Comparison of ENCODE assay signal across 12 cellular contexts in genomic region chr11:75341583-75341982, GRCh38. TPM values are rescaled to one million over a fixed set of nuclear protein-coding genes. Genes with fewer than 3 reads are reported as not detected.
DNase-seq lines count a peak whose midpoint lies in the region; ATAC-seq, FAIRE-seq and TF ChIP-seq lines count a peak whose summit lies in the region.
"Had no signal": no experiment of that assay in that cellular context is flagged by ENCODE, and none has a peak within 500 bp of the region (broad histone marks: within the 10 kb centered on the region; RNA-seq: fewer than 3 reads in every experiment).

No MANE protein-coding gene starts in this region.

- H3K9me3 Mint-ChIP-seq in T-helper 1 cell treated with Interleukin-12 subunit alpha and Interleukin-12 subunit beta and Interleukin-4 antibody, amounts not matched to agents 30 μg/mL and 1 μg/mL, for 36 hours = no peaks in the 10 kb centered on the region
- no peaks in the 10 kb centered on the region for H3K9me3 Mint-ChIP-seq in activated T-helper 2 cell treated with anti-CD3 and anti-CD28 coated beads, Interferon-gamma antibody, Interleukin-2, Interleukin-4, amounts not matched to agents 10 μg/mL and 5 μg/mL and 100 μg/mL, durations not matched to agents 14 hours and 24 hours and 36 hours

- TF ChIP-seq POLR2A in HepG2 (IDR thresholded peaks at IDR 0.05; ENCODE audit: insufficient read depth in 1 of 2, low read depth in 2 of 2, low read length in 2 of 2) = no peak

- CTCF ChIA-PET in HepG2 (lab: Yijun Ruan, JAX; ENCODE audit: low intra/inter-chr PET ratio, low total read pairs) = no interaction called here

- no peak for FAIRE-seq in HepG2 (lab: Jason Lieb, UNC)
- FAIRE-seq: endometrium had no signal

- H3K9ac ChIP-seq in HepG2 (ENCODE audit: insufficient read depth, low read depth, low read length) (no peak overlapping the region), subcutaneous abdominal adipose tissue (ENCODE audit: low read length in 5 of 5) (peak overlapping the region; percentile 3 to 65 (median 44))

- DNase-seq in T-helper 1 cell (no peak), HepG2 (ENCODE audit: low spot score) (no peak), RPMI8226 (no peak), cerebellum (ENCODE audit: low spot score) (no peak)
- no peak for DNase-seq in activated T-helper 2 cell treated with anti-CD3 and anti-CD28 coated beads, Interferon-gamma antibody, Interleukin-2, Interleukin-4, amounts not matched to agents 10 μg/mL and 5 μg/mL and 100 μg/mL, durations not matched to agents 14 hours and 24 hours and 36 hours (ENCODE audit: low spot score)
- DNase-seq: NCI-H774; stimulated activated CD4-positive, alpha-beta T cell treated with anti-CD3 and anti-CD28 coated beads, Interleukin-2, amount 100 ng/mL, for 48 hours had no signal

- H3K27me3 Mint-ChIP-seq in T-helper 1 cell treated with Interleukin-12 subunit alpha and Interleukin-12 subunit beta and Interleukin-4 antibody, amounts not matched to agents 30 μg/mL and 1 μg/mL, for 36 hours (ENCODE audit: low read depth) = no peaks in the 10 kb centered on the region
- H3K27me3 Mint-ChIP-seq in activated T-helper 2 cell treated with anti-CD3 and anti-CD28 coated beads, Interferon-gamma antibody, Interleukin-2, Interleukin-4, amounts not matched to agents 10 μg/mL and 5 μg/mL and 100 μg/mL, durations not matched to agents 14 hours and 24 hours and 36 hours (ENCODE audit: low read depth) = no peaks in the 10 kb centered on the region

- peak; percentile 3; the same call in 1 of the 3 replicates for ATAC-seq in HepG2
- no peak for ATAC-seq in GM18502 (IDR thresholded peaks at IDR 0.05; ENCODE audit: poor library complexity, unreplicated experiment)

- peak overlapping the region; percentile 24 for H3K4me3 Mint-ChIP-seq in T-helper 1 cell treated with Interleukin-12 subunit alpha and Interleukin-12 subunit beta and Interleukin-4 antibody, amounts not matched to agents 30 μg/mL and 1 μg/mL, for 36 hours
- H3K4me3 Mint-ChIP-seq in activated T-helper 2 cell treated with anti-CD3 and anti-CD28 coated beads, Interferon-gamma antibody, Interleukin-2, Interleukin-4, amounts not matched to agents 10 μg/mL and 5 μg/mL and 100 μg/mL, durations not matched to agents 14 hours and 24 hours and 36 hours (ENCODE audit: low read depth) = no peak overlapping the region

- H3K4me1 Mint-ChIP-seq in T-helper 1 cell treated with Interleukin-12 subunit alpha and Interleukin-12 subunit beta and Interleukin-4 antibody, amounts not matched to agents 30 μg/mL and 1 μg/mL, for 36 hours (ENCODE audit: low read depth) = peaks cover 68% of the 10 kb centered on the region
- H3K4me1 Mint-ChIP-seq in activated T-helper 2 cell treated with anti-CD3 and anti-CD28 coated beads, Interferon-gamma antibody, Interleukin-2, Interleukin-4, amounts not matched to agents 10 μg/mL and 5 μg/mL and 100 μg/mL, durations not matched to agents 14 hours and 24 hours and 36 hours (ENCODE audit: low read depth) = peaks cover 69% of the 10 kb centered on the region

- TF ChIP-seq EP300 in HepG2 (IDR thresholded peaks at IDR 0.05; ENCODE audit: low read depth in 2 of 2, low read length in 2 of 2) = no peak
- no peak for TF ChIP-seq EP300 in HepG2 (CRISPR knock-in tag; IDR thresholded peaks at IDR 0.05; ENCODE audit: borderline replicate concordance)

- no peak overlapping the region for H2AFZ ChIP-seq in HepG2 (ENCODE audit: low read length)

- H3K36me3 ChIP-seq in HepG2 (replicated peaks in 1 of 2; ENCODE audit: control insufficient read depth in 1 of 2, insufficient read depth in 2 of 2, low read length in 2 of 2) = peaks cover 2 to 5% of the 10 kb centered on the region in 2 experiments; a peak in 3 of 5 replicates
- peaks cover 0 to 5% (median 4%) of the 10 kb centered on the region in 5 donors for H3K36me3 ChIP-seq in subcutaneous abdominal adipose tissue (ENCODE audit: control insufficient read depth in 5 of 5, insufficient read depth in 5 of 5, low read length in 5 of 5)

- peaks cover 3% of the 10 kb centered on the region for H3K36me3 Mint-ChIP-seq in T-helper 1 cell treated with Interleukin-12 subunit alpha and Interleukin-12 subunit beta and Interleukin-4 antibody, amounts not matched to agents 30 μg/mL and 1 μg/mL, for 36 hours (ENCODE audit: low read depth)
- no peaks in the 10 kb centered on the region for H3K36me3 Mint-ChIP-seq in activated T-helper 2 cell treated with anti-CD3 and anti-CD28 coated beads, Interferon-gamma antibody, Interleukin-2, Interleukin-4, amounts not matched to agents 10 μg/mL and 5 μg/mL and 100 μg/mL, durations not matched to agents 14 hours and 24 hours and 36 hours (ENCODE audit: low read depth)

- intact Hi-C loops in activated T-helper 2 cell treated with anti-CD3 and anti-CD28 coated beads, Interferon-gamma antibody, Interleukin-2, Interleukin-4, amounts not matched to agents 10 μg/mL and 5 μg/mL and 100 μg/mL, durations not matched to agents 14 hours and 24 hours and 36 hours (cut with micrococcal nuclease) = no loop called here
- intact Hi-C loops in HepG2 (cut with micrococcal nuclease; ENCODE audit: unreplicated experiment) = loop anchor here (5.0 kb wide), 1 partner anchor 41 kb away; no protein-coding TSS in a partner anchor

- H4K20me1 ChIP-seq in HepG2 (ENCODE audit: insufficient read depth, low read length) = peaks cover 72% of the 10 kb centered on the region

- in situ Hi-C loops in HepG2 (cut with HindIII; ENCODE audit: extremely low pct_ligation_motif_present, low pct_unique_long_range_greater_than_20kb) = no loop called here

- no peaks in the 10 kb centered on the region for H3K9me3 ChIP-seq in HepG2 (ENCODE audit: low read length)
- no peaks in the 10 kb centered on the region for H3K9me3 ChIP-seq in subcutaneous abdominal adipose tissue (ENCODE audit: control insufficient read depth in 5 of 5, low read length in 5 of 5)

- H3K27ac Mint-ChIP-seq in T-helper 1 cell treated with Interleukin-12 subunit alpha and Interleukin-12 subunit beta and Interleukin-4 antibody, amounts not matched to agents 30 μg/mL and 1 μg/mL, for 36 hours = peak overlapping the region; percentile 93
- H3K27ac Mint-ChIP-seq in activated T-helper 2 cell treated with anti-CD3 and anti-CD28 coated beads, Interferon-gamma antibody, Interleukin-2, Interleukin-4, amounts not matched to agents 10 μg/mL and 5 μg/mL and 100 μg/mL, durations not matched to agents 14 hours and 24 hours and 36 hours = peak overlapping the region; percentile 34

- H3K4me1 ChIP-seq in HepG2 (ENCODE audit: insufficient read depth, low read length) (peaks cover 93% of the 10 kb centered on the region), subcutaneous abdominal adipose tissue (ENCODE audit: control insufficient read depth in 5 of 5, insufficient read depth in 5 of 5, low read length in 5 of 5) (peaks cover 56 to 100% (median 99%) of the 10 kb centered on the region in 5 donors)

- TF ChIP-seq RAD21 in HepG2 (CRISPR knock-in tag; IDR thresholded peaks at IDR 0.05) = no peak

- peaks cover 69% of the 10 kb centered on the region for H3K79me2 ChIP-seq in HepG2 (ENCODE audit: insufficient read depth, low read length)

- no peaks in the 10 kb centered on the region for H3K27me3 ChIP-seq in HepG2 (ENCODE audit: control insufficient read depth in 1 of 2, insufficient read depth in 2 of 2, low read length in 2 of 2)
- H3K27me3 ChIP-seq in subcutaneous abdominal adipose tissue (ENCODE audit: control insufficient read depth in 5 of 5, insufficient read depth in 4 of 5, low read length in 5 of 5) = no peaks in the 10 kb centered on the region

- no peak for TF ChIP-seq CTCF in HepG2 (CRISPR knock-in tag; IDR thresholded peaks at IDR 0.05)

- POLR2A ChIA-PET in HepG2 (lab: Yijun Ruan, JAX) = interaction anchor here (1.0 to 2.6 kb wide), 2 partner anchors 10 to 40 kb away, joined by 3 to 20 read pairs; partner anchors contain the start of gene ARRB1

- WGBS in HepG2 (ENCODE audit: low lambda C conversion rate) = 100% methylated on average over 1 of the region's 4 CpGs

- H3K4me3 ChIP-seq in HepG2 (replicated peaks in 1 of 3; ENCODE audit: insufficient read depth in 1 of 3, low read depth in 2 of 3, low read length in 3 of 3) (no peak overlapping the region), subcutaneous abdominal adipose tissue (ENCODE audit: low read depth in 1 of 5, low read length in 5 of 5) (peak overlapping the region in 2 of 5 donors; percentile 22 to 46)
- H3K4me3 ChIP-seq: lung had no signal

- no TSS peak for BruUV-seq in HepG2 (replicated peaks; lab: Mats Ljungman, UMichigan)

- H3K27ac ChIP-seq in HepG2 (ENCODE audit: extremely low read length, insufficient read depth, low read length) (no peak overlapping the region), subcutaneous abdominal adipose tissue (ENCODE audit: low read depth, low read length) (peak overlapping the region; percentile 100)

- no peak overlapping the region for H3K4me2 ChIP-seq in HepG2 (ENCODE audit: low read depth, low read length)

RNA-seq across cellular contexts. Expression of gene ARRB1, which starts 9.9 kb away (rescaled TPM):
- 15.1 and 19.3 TPM in 2 replicates for total RNA-seq in activated T-helper 2 cell treated with anti-CD3 and anti-CD28 coated beads, Interferon-gamma antibody, Interleukin-2, Interleukin-4, amounts not matched to agents 10 μg/mL and 5 μg/mL and 100 μg/mL, durations not matched to agents 14 hours and 24 hours and 36 hours
- total RNA-seq in HepG2 (2016; rRNA removed; fragmentation: Illumina TruSeq; extraction: Trizol) (22.5 and 25.2 TPM in 2 replicates), cerebellum (48.4 TPM)
- total RNA-seq in HepG2 (2016; cell fraction: cytosol; rRNA removed; fragmentation: Illumina TruSeq; extraction: Trizol; ENCODE audit: low read depth) = 15.2 and 19.6 TPM in 2 replicates
- 21.7 and 25.0 TPM in 2 replicates for total RNA-seq in HepG2 (2016; cell fraction: insoluble cytoplasmic fraction; rRNA removed; fragmentation: Illumina TruSeq; extraction: Trizol)
- total RNA-seq in HepG2 (2016; cell fraction: membrane; rRNA removed; fragmentation: Illumina TruSeq; extraction: Trizol) = 20.4 and 20.9 TPM in 2 replicates
- 15.7 and 24.9 TPM in 2 replicates for total RNA-seq in HepG2 (2016; cell fraction: nucleus; rRNA removed; fragmentation: Illumina TruSeq; extraction: Trizol)
- polyA plus RNA-seq in HepG2 (2011; rRNA removed) = 35.7 and 35.9 TPM in 2 replicates
- polyA plus RNA-seq in HepG2 (2011; cell fraction: cytosol; rRNA removed) = 33.5 and 41.0 TPM in 2 replicates
- 50.3 and 56.4 TPM in 2 replicates for polyA plus RNA-seq in HepG2 (2011; cell fraction: nucleus; rRNA removed)
- 25.7 and 29.8 TPM in 2 replicates for polyA plus RNA-seq in HepG2 (2012)
- polyA plus RNA-seq in HepG2 (2016; cell fraction: cytosol; fragmentation: Illumina TruSeq; extraction: Trizol; ENCODE audit: low read depth) = 19.3 and 20.1 TPM in 2 replicates
- polyA plus RNA-seq in HepG2 (2016; cell fraction: insoluble cytoplasmic fraction; fragmentation: Illumina TruSeq; extraction: Trizol; ENCODE audit: low read depth) = 33.2 and 40.0 TPM in 2 replicates
- polyA plus RNA-seq in HepG2 (2016; cell fraction: membrane; fragmentation: Illumina TruSeq; extraction: Trizol; ENCODE audit: low read depth) = 23.0 and 27.7 TPM in 2 replicates
- 26.7 and 32.1 TPM in 2 replicates for polyA plus RNA-seq in HepG2 (2016; cell fraction: nucleus; fragmentation: Illumina TruSeq; extraction: Trizol; ENCODE audit: insufficient read depth, low read depth)
- 48.7 and 175 TPM in 2 replicates for polyA minus RNA-seq in HepG2 (2011; rRNA and poly(A)+ RNA removed; ENCODE audit: low replicate concordance)
- 37.4 and 40.0 TPM in 2 replicates for polyA minus RNA-seq in HepG2 (2011; cell fraction: cytosol; rRNA and poly(A)+ RNA removed)
- 68.6 and 72.2 TPM in 2 replicates for polyA minus RNA-seq in HepG2 (2011; cell fraction: nucleus; rRNA and poly(A)+ RNA removed)

RNA-seq across cellular contexts. Expression of gene RPS3, which starts 57.7 kb away (rescaled TPM):
- 3,460 and 3,552 TPM in 2 replicates for total RNA-seq in activated T-helper 2 cell treated with anti-CD3 and anti-CD28 coated beads, Interferon-gamma antibody, Interleukin-2, Interleukin-4, amounts not matched to agents 10 μg/mL and 5 μg/mL and 100 μg/mL, durations not matched to agents 14 hours and 24 hours and 36 hours
- total RNA-seq in HepG2 (2016; rRNA removed; fragmentation: Illumina TruSeq; extraction: Trizol) (2,143 and 2,814 TPM in 2 replicates), cerebellum (564 TPM)
- 3,026 and 3,837 TPM in 2 replicates for total RNA-seq in HepG2 (2016; cell fraction: cytosol; rRNA removed; fragmentation: Illumina TruSeq; extraction: Trizol; ENCODE audit: low read depth)
- total RNA-seq in HepG2 (2016; cell fraction: insoluble cytoplasmic fraction; rRNA removed; fragmentation: Illumina TruSeq; extraction: Trizol) = 2,366 and 2,701 TPM in 2 replicates
- 5,197 and 5,735 TPM in 2 replicates for total RNA-seq in HepG2 (2016; cell fraction: membrane; rRNA removed; fragmentation: Illumina TruSeq; extraction: Trizol)
- 799 and 826 TPM in 2 replicates for total RNA-seq in HepG2 (2016; cell fraction: nucleus; rRNA removed; fragmentation: Illumina TruSeq; extraction: Trizol)
- polyA plus RNA-seq in HepG2 (2011; rRNA removed) = 3,295 and 3,616 TPM in 2 replicates
- polyA plus RNA-seq in HepG2 (2011; cell fraction: cytosol; rRNA removed) = 3,790 and 3,975 TPM in 2 replicates
- polyA plus RNA-seq in HepG2 (2011; cell fraction: nucleus; rRNA removed) = 1,120 and 1,329 TPM in 2 replicates
- polyA plus RNA-seq in HepG2 (2012) = 4,677 and 5,383 TPM in 2 replicates
- polyA plus RNA-seq in HepG2 (2016; cell fraction: cytosol; fragmentation: Illumina TruSeq; extraction: Trizol; ENCODE audit: low read depth) = 4,653 and 5,328 TPM in 2 replicates
- 3,740 and 3,849 TPM in 2 replicates for polyA plus RNA-seq in HepG2 (2016; cell fraction: insoluble cytoplasmic fraction; fragmentation: Illumina TruSeq; extraction: Trizol; ENCODE audit: low read depth)
- polyA plus RNA-seq in HepG2 (2016; cell fraction: membrane; fragmentation: Illumina TruSeq; extraction: Trizol; ENCODE audit: low read depth) = 7,247 and 7,550 TPM in 2 replicates
- 2,020 and 2,028 TPM in 2 replicates for polyA plus RNA-seq in HepG2 (2016; cell fraction: nucleus; fragmentation: Illumina TruSeq; extraction: Trizol; ENCODE audit: insufficient read depth, low read depth)
- 1,170 and 2,337 TPM in 2 replicates for polyA minus RNA-seq in HepG2 (2011; rRNA and poly(A)+ RNA removed; ENCODE audit: low replicate concordance)
- 547 and 597 TPM in 2 replicates for polyA minus RNA-seq in HepG2 (2011; cell fraction: cytosol; rRNA and poly(A)+ RNA removed)
- polyA minus RNA-seq in HepG2 (2011; cell fraction: nucleus; rRNA and poly(A)+ RNA removed) = 281 and 352 TPM in 2 replicates
